In the genomic region with DNA sequence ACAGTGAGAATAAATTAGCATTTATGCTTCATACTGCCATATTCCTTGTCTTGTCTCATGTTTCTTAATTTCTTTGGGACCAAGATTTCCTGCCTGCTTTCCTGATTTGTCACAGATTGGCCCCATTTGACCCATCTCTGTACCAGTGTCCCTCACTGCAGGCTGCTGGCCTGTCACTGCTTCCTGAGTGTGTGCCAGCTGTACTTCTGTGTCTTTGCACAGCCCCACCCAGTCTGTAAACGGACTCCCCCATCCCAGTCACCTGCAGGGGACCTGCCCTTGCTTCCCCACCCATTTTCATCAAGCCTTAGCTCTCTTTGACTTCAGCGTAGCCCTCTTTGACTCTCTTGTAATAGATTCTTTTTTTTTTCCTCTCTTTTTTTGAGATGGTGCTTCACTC, we compare ENCODE assay signal across 29 cellular contexts.
A peak's percentile ranks its signal among the peaks of the same experiment; 100 is the strongest.
DNase-seq lines count a peak whose midpoint lies in the region; ATAC-seq, FAIRE-seq and TF ChIP-seq lines count a peak whose summit lies in the region.
"Had no signal": no experiment of that assay in that cellular context is flagged by ENCODE, and none has a peak within 500 bp of the region (broad histone marks: within the 10 kb centered on the region; RNA-seq: fewer than 3 reads in every experiment).

No MANE protein-coding gene starts in this region.

- CTCF ChIA-PET in RWPE1 (lab: Yijun Ruan, JAX), result interaction anchor here (0.6 kb wide), 1 partner anchor 232 kb away, joined by 3 read pairs; no protein-coding TSS in a partner anchor

- H3K9me3 ChIP-seq in left ventricle myocardium inferior (replicated peaks), result no peaks in the 10 kb centered on the region
- no peaks in the 10 kb centered on the region for H3K9me3 ChIP-seq in small intestine (ENCODE audit: control insufficient read depth, low read depth)
- H3K9me3 ChIP-seq: breast epithelium, prostate gland, SJCRH30 had no signal

- H3K4me1 ChIP-seq in left ventricle myocardium inferior (peaks cover 41% of the 10 kb centered on the region), small intestine (ENCODE audit: control insufficient read depth in 2 of 2, insufficient read depth in 1 of 2, low read depth in 1 of 2, low read length in 1 of 2) (peaks cover 0 to 4% of the 10 kb centered on the region in 2 donors)
- H3K4me1 ChIP-seq: breast epithelium, prostate gland had no signal

- 41 to 59% (median 46%) methylated on average over 2 of the region's 2 CpGs for WGBS in small intestine, 3 donors

- H3K27ac ChIP-seq in RWPE1, result peak overlapping the region; percentile 39; the same call in 1 of the 2 replicates
- H3K27ac ChIP-seq in left ventricle myocardium inferior (replicated peaks), result peak overlapping the region; percentile 16
- no peak overlapping the region for H3K27ac ChIP-seq in small intestine (ENCODE audit: low read depth in 1 of 2, low read length in 1 of 2)
- H3K27ac ChIP-seq: breast epithelium, PC-9, prostate gland, SJCRH30 had no signal

- TF ChIP-seq CTCF in RWPE1 (conservative IDR thresholded peaks at IDR 0.05; ENCODE audit: low read depth) (no peak), left ventricle myocardium inferior (IDR thresholded peaks at IDR 0.05; ENCODE audit: borderline replicate concordance) (no peak), CD14-positive monocyte (IDR thresholded peaks at IDR 0.05) (no peak)

- DNase-seq in COLO668 (lab: John Stamatoyannopoulos, UW; ENCODE audit: unreplicated experiment) (peak; percentile 23), RWPE1 (ENCODE audit: low spot score) (no peak), left ventricle myocardium inferior (no peak), small intestine (peak; percentile 61), CD14-positive monocyte (ENCODE audit: low spot score) (no peak), NOMO-1 (lab: John Stamatoyannopoulos, UW; ENCODE audit: unreplicated experiment in 2 of 2) (no peak)
- DNase-seq: activated CD4-positive, alpha-beta T cell treated with anti-CD3 and anti-CD28 coated beads, Interleukin-2, amount 50 U/mL, for 4 hours; activated naive CD4-positive, alpha-beta T cell treated with anti-CD3 and anti-CD28 coated beads for 36 hours; CD4-positive, alpha-beta T cell; DMS 273 treated with DMSO at 0.1 percent for 48 hours; effector memory CD4-positive, alpha-beta T cell; HFFc6; KG1; NCI-H1417 treated with DMSO at 0.1 percent for 48 hours; NCI-H446 treated with DMSO at 0.1 percent for 48 hours; NK-92 treated with Interleukin-12 subunit alpha and Interleukin-12 subunit beta, amount 100 ng/mL, for 24 hours; PC-9; SJCRH30; stimulated activated naive CD4-positive, alpha-beta T cell treated with Interleukin-2 at 50 U/mL for 16 hours; T-cell; trophoblast cell had no signal

- no peaks in the 10 kb centered on the region for H3K36me3 Mint-ChIP-seq in CD14-positive monocyte
- H3K36me3 Mint-ChIP-seq: T-cell had no signal

- peaks cover 14% of the 10 kb centered on the region for H3K4me1 Mint-ChIP-seq in CD14-positive monocyte
- H3K4me1 Mint-ChIP-seq: T-cell had no signal

- H3K27ac Mint-ChIP-seq in CD14-positive monocyte, result peak overlapping the region in 1 of 7 donors; percentile 52
- H3K27ac Mint-ChIP-seq: activated naive CD4-positive, alpha-beta T cell treated with anti-CD3 and anti-CD28 coated beads for 36 hours; CD4-positive, alpha-beta T cell; GM23338; HFFc6; T-cell had no signal

- ATAC-seq in GM18858 (IDR thresholded peaks at IDR 0.05; ENCODE audit: unreplicated experiment), result no peak
- ATAC-seq: GM23338, T-cell had no signal

- no peak overlapping the region for H3K4me3 Mint-ChIP-seq in CD14-positive monocyte
- H3K4me3 Mint-ChIP-seq: activated naive CD4-positive, alpha-beta T cell treated with anti-CD3 and anti-CD28 coated beads for 36 hours; CD4-positive, alpha-beta T cell; GM23338; HFFc6; T-cell had no signal

- no peak overlapping the region for H3K4me3 ChIP-seq in left ventricle myocardium inferior
- no peak overlapping the region for H3K4me3 ChIP-seq in small intestine (ENCODE audit: low read depth in 1 of 2, low read length in 2 of 2)
- H3K4me3 ChIP-seq: breast epithelium, coronary artery, GM23338, lung, PC-9, prostate gland, SJCRH30 had no signal

- peaks cover 0 to 3% (median 0%) of the 10 kb centered on the region in 7 donors for H3K9me3 Mint-ChIP-seq in CD14-positive monocyte
- H3K9me3 Mint-ChIP-seq: activated naive CD4-positive, alpha-beta T cell treated with anti-CD3 and anti-CD28 coated beads for 36 hours; CD4-positive, alpha-beta T cell; GM23338; HFFc6; T-cell had no signal

- POLR2A ChIA-PET in RWPE1 (lab: Yijun Ruan, JAX; ENCODE audit: low non-redundant PET), result no interaction called here

- H3K27me3 Mint-ChIP-seq in CD14-positive monocyte (ENCODE audit: low read depth in 3 of 3), result peaks cover 0 to 4% (median 2%) of the 10 kb centered on the region in 3 donors

- FAIRE-seq in small intestine (lab: Jason Lieb, UNC), result no peak
- FAIRE-seq: GM12892, keratinocyte had no signal

- H3K27me3 ChIP-seq in left ventricle myocardium inferior (ENCODE audit: low read depth) (no peaks in the 10 kb centered on the region), small intestine (ENCODE audit: control insufficient read depth in 2 of 2, insufficient read depth in 2 of 2, low read length in 2 of 2) (no peaks in the 10 kb centered on the region)
- H3K27me3 ChIP-seq: breast epithelium, SJCRH30 had no signal

- H3K36me3 ChIP-seq in left ventricle myocardium inferior, result peaks cover 8% of the 10 kb centered on the region
- no peaks in the 10 kb centered on the region for H3K36me3 ChIP-seq in small intestine (ENCODE audit: control insufficient read depth in 2 of 2, insufficient read depth in 2 of 2, low read length in 2 of 2)
- H3K36me3 ChIP-seq: breast epithelium, prostate gland had no signal

- intact Hi-C loops in left ventricle myocardium inferior (cut with micrococcal nuclease), result no loop called here
- intact Hi-C loops in CD14-positive monocyte (cut with micrococcal nuclease), result no loop called here

Comparison
In these comparisons a context has a peak if more than half of its experiments do, and no peak if none do; other contexts are left out.
1. DNase-seq: peak in COLO668 (single experiment) and small intestine (single experiment); none in RWPE1 (single experiment), left ventricle myocardium inferior (single experiment), CD14-positive monocyte (single experiment) and NOMO-1 (0 of 2).
2. H3K27ac ChIP-seq: peak in RWPE1 (single experiment) and left ventricle myocardium inferior (single experiment); none in small intestine (0 of 2).